10 cellular contexts compared by ENCODE assay signal in genomic region chr20:64037498-64038213, GRCh38. TPM values are rescaled to one million over a fixed set of nuclear protein-coding genes. Genes with fewer than 3 reads are reported as not detected.
A peak's percentile ranks its signal among the peaks of the same experiment; 100 is the strongest.
DNase-seq lines count a peak whose midpoint lies in the region; ATAC-seq, FAIRE-seq and TF ChIP-seq lines count a peak whose summit lies in the region.
"Had no signal": no experiment of that assay in that cellular context is flagged by ENCODE, and none has a peak within 500 bp of the region (broad histone marks: within the 10 kb centered on the region; RNA-seq: fewer than 3 reads in every experiment).

No MANE protein-coding gene starts in this region.

- POLR2A ChIA-PET in endothelial cell of umbilical vein (lab: Charles Lee) = interaction anchor here (1.8 to 2.3 kb wide), 3 partner anchors 16 to 25 kb away, joined by 6 to 21 read pairs (median 6); partner anchors contain the start of gene TCEA2

- dilution Hi-C loops in endothelial cell of umbilical vein (cut with MboI; ENCODE audit: extremely low pct_ligation_motif_present, low sequenced_read_pairs) = no loop called here

- no peaks in the 10 kb centered on the region for H4K20me1 ChIP-seq in endothelial cell of umbilical vein (replicated peaks; ENCODE audit: control insufficient read depth, extremely low read depth, insufficient read depth, low read length)

- H3K36me3 ChIP-seq in heart right ventricle (peaks cover 0 to 27% (median 18%) of the 10 kb centered on the region in 9 donors), RWPE2 (ENCODE audit: low read depth) (peaks cover 6% of the 10 kb centered on the region; the same call in 1 of the 2 replicates), endothelial cell of umbilical vein (ENCODE audit: control insufficient read depth in 2 of 2, extremely low read depth in 1 of 2, insufficient read depth in 2 of 2, low read length in 2 of 2) (peaks cover 0 to 4% of the 10 kb centered on the region in 2 experiments), upper lobe of left lung (peaks cover under 1 to 30% (median 19%) of the 10 kb centered on the region in 4 donors), uterus (no peaks in the 10 kb centered on the region)

- H3K9me3 ChIP-seq in heart right ventricle = no peaks in the 10 kb centered on the region
- no peaks in the 10 kb centered on the region for H3K9me3 ChIP-seq in RWPE2 (ENCODE audit: severe bottlenecking)
- H3K9me3 ChIP-seq in endothelial cell of umbilical vein (replicated peaks; ENCODE audit: control insufficient read depth, insufficient read depth, low read length) = no peaks in the 10 kb centered on the region
- no peaks in the 10 kb centered on the region for H3K9me3 ChIP-seq in upper lobe of left lung
- no peaks in the 10 kb centered on the region for H3K9me3 ChIP-seq in uterus

- H3K9ac ChIP-seq in endothelial cell of umbilical vein (replicated peaks; ENCODE audit: extremely low read depth, insufficient read depth, low read length) = no peak overlapping the region

- TF ChIP-seq CTCF in heart right ventricle (IDR thresholded peaks at IDR 0.05) = no peak
- no peak for TF ChIP-seq CTCF in RWPE2 (IDR thresholded peaks at IDR 0.05; ENCODE audit: poor library complexity, severe bottlenecking)
- no peak for TF ChIP-seq CTCF in endothelial cell of umbilical vein (IDR thresholded peaks at IDR 0.05; ENCODE audit: extremely low read depth in 1 of 2, insufficient read depth in 1 of 2, low read depth in 1 of 2, low read length in 2 of 2)
- no peak for TF ChIP-seq CTCF in upper lobe of left lung (IDR thresholded peaks at IDR 0.05)
- no peak for TF ChIP-seq CTCF in uterus (IDR thresholded peaks at IDR 0.05)

- no peak for TF ChIP-seq EP300 in upper lobe of left lung (IDR thresholded peaks at IDR 0.05)

- CTCF ChIA-PET in endothelial cell of umbilical vein (lab: Charles Lee) = interaction anchor here (0.7 to 7.5 kb wide), 16 partner anchors 10 to 541 kb away, joined by 3 to 412 read pairs (median 9); partner anchors contain the start of genes LKAAEAR1, OPRL1, PRPF6 and PTK6

- peak overlapping the region in 8 of 10 donors; percentile 80 to 96 (median 85) for H3K27ac ChIP-seq in heart right ventricle
- H3K27ac ChIP-seq in RWPE2 (ENCODE audit: poor library complexity, severe bottlenecking) = no peak overlapping the region
- H3K27ac ChIP-seq in endothelial cell of umbilical vein (ENCODE audit: insufficient read depth, low read depth, low read length) = no peak overlapping the region
- peak overlapping the region in 2 of 4 donors; percentile 88 to 89 for H3K27ac ChIP-seq in upper lobe of left lung
- no peak overlapping the region for H3K27ac ChIP-seq in uterus

- H3K4me1 ChIP-seq in heart right ventricle (peaks cover 17 to 68% (median 56%) of the 10 kb centered on the region in 9 donors), RWPE2 (ENCODE audit: insufficient read depth, poor library complexity, severe bottlenecking) (no peaks in the 10 kb centered on the region), endothelial cell of umbilical vein (ENCODE audit: control insufficient read depth, extremely low read depth, insufficient read depth, low read length) (peaks cover 40% of the 10 kb centered on the region), upper lobe of left lung (peaks cover 45 to 54% (median 49%) of the 10 kb centered on the region in 4 donors), uterus (peaks cover 0 to 22% of the 10 kb centered on the region in 2 donors)

- no peaks in the 10 kb centered on the region for H3K79me2 ChIP-seq in endothelial cell of umbilical vein (ENCODE audit: control insufficient read depth, insufficient read depth, low read length)

- H3K4me3 ChIP-seq in heart right ventricle (peak overlapping the region in 9 of 10 donors; percentile 30 to 66 (median 58)), RWPE2 (ENCODE audit: severe bottlenecking) (peak overlapping the region; percentile 35), endothelial cell of umbilical vein (replicated peaks in 1 of 3; ENCODE audit: insufficient read depth in 1 of 3, low read depth in 1 of 3, low read length in 3 of 3) (peak overlapping the region in 2 of 3 experiments; percentile 10 to 65), upper lobe of left lung (peak overlapping the region in 3 of 4 donors; percentile 49 to 58 (median 53)), uterus (no peak overlapping the region)

- intact Hi-C loops in heart right ventricle (cut with DNase I) (loop anchor here in 9 of 10 donors (2.0 to 10.0 kb wide), 6 partner anchors 19 to 87 kb away; partner anchors contain the start of gene PRPF6 (in 4 of the 9)), left ventricle myocardium superior (cut with micrococcal nuclease) (no loop called here), endothelial cell of umbilical vein (cut with micrococcal nuclease) (no loop called here), uterus (cut with DNase I; ENCODE audit: low total_unique reads) (no loop called here)

- H3K27me3 ChIP-seq in heart right ventricle (peaks cover 3 to 68% (median 56%) of the 10 kb centered on the region in 7 donors), RWPE2 (ENCODE audit: insufficient read depth, poor library complexity, severe bottlenecking) (peaks cover 14% of the 10 kb centered on the region), endothelial cell of umbilical vein (ENCODE audit: control insufficient read depth in 2 of 2, insufficient read depth in 2 of 2, low read length in 2 of 2) (no peaks in the 10 kb centered on the region), upper lobe of left lung (peaks cover 0 to 31% (median 12%) of the 10 kb centered on the region in 4 donors), uterus (peaks cover 0 to 42% of the 10 kb centered on the region in 2 donors)

- no peak overlapping the region for H2AFZ ChIP-seq in endothelial cell of umbilical vein (ENCODE audit: low read depth, low read length)

- no peak for ATAC-seq in heart right ventricle
- ATAC-seq in left ventricle myocardium superior = no peak
- ATAC-seq in RWPE2 (ENCODE audit: low read depth) = peak; percentile 1
- ATAC-seq in upper lobe of left lung (ENCODE audit: low FRiP score in 2 of 2) = no peak
- ATAC-seq in HG03565 (IDR thresholded peaks at IDR 0.05; ENCODE audit: unreplicated experiment) = no peak

- no TSS peak for BruUV-seq in endothelial cell of umbilical vein (replicated peaks; lab: Mats Ljungman, UMichigan)

- no peaks in the 10 kb centered on the region for H3K9me1 ChIP-seq in endothelial cell of umbilical vein (replicated peaks; ENCODE audit: control insufficient read depth, extremely low read depth, insufficient read depth, low read length)

- peak overlapping the region; percentile 19 for H3K4me2 ChIP-seq in endothelial cell of umbilical vein (ENCODE audit: insufficient read depth, low read length)

- FAIRE-seq in endothelial cell of umbilical vein (lab: Jason Lieb, UNC) = no peak
- FAIRE-seq: G401.6, islet of Langerhans had no signal

- DNase-seq in heart right ventricle = no peak
- DNase-seq in left ventricle myocardium superior = no peak
- no peak for DNase-seq in RWPE2 (ENCODE audit: low spot score)
- DNase-seq in endothelial cell of umbilical vein (ENCODE audit: low read depth, low spot score) = no peak
- DNase-seq in upper lobe of left lung = peak in 1 of 2 donors; percentile 85
- no peak for DNase-seq in uterus
- DNase-seq in middle frontal gyrus (ENCODE audit: extremely low spot score, low spot score) = no peak

- WGBS in heart right ventricle, 2 donors = 8 to 11% methylated on average over 36 of the region's 36 CpGs
- WGBS in upper lobe of left lung, 2 donors = 14% methylated on average over 24 to 25 of the region's 36 CpGs

- TF ChIP-seq POLR2A in endothelial cell of umbilical vein (IDR thresholded peaks at IDR 0.05; ENCODE audit: low read depth, low read length) (no peak), upper lobe of left lung (IDR thresholded peaks at IDR 0.05) (no peak), uterus (IDR thresholded peaks at IDR 0.05) (no peak)

RNA-seq across cellular contexts. Expression of gene C20orf204, which starts 1.7 kb away (rescaled TPM):
- under 1 TPM; 0.11 to 0.86 (median 0.39) TPM for total RNA-seq in heart right ventricle
- polyA plus RNA-seq in heart right ventricle = under 1 TPM; 0.49 to 0.88 TPM
- total RNA-seq in left ventricle myocardium superior = 0.35 TPM
- total RNA-seq in endothelial cell of umbilical vein = 5.8 and 6.0 TPM in 2 replicates
- 2.8 and 4.5 TPM in 2 replicates for polyA plus RNA-seq in endothelial cell of umbilical vein
- polyA plus RNA-seq in endothelial cell of umbilical vein (2011; cell fraction: cytosol; rRNA removed) = 0.79 and 1.2 TPM in 2 replicates
- 2.4 and 2.8 TPM in 2 replicates for polyA plus RNA-seq in endothelial cell of umbilical vein (2011; cell fraction: nucleus; rRNA removed)
- 0.66 and 1.6 TPM in 2 replicates for polyA plus RNA-seq in endothelial cell of umbilical vein (2012)
- polyA minus RNA-seq in endothelial cell of umbilical vein = 1.0 and 1.5 TPM in 2 replicates
- 1.7 TPM for polyA minus RNA-seq in endothelial cell of umbilical vein (2011; cell fraction: cytosol; rRNA and poly(A)+ RNA removed)
- 2.2 and 4.4 TPM in 2 replicates for polyA minus RNA-seq in endothelial cell of umbilical vein (2011; cell fraction: nucleus; rRNA and poly(A)+ RNA removed)
- total RNA-seq in upper lobe of left lung = 1 to 10 TPM in 4 of 6 donors, under 1 TPM in 2; 0.44 to 2.3 (median 1.7) TPM
- 1 to 10 TPM in 2 of 4 donors, under 1 TPM in 1, not detected in 1; 0.26 to 2.9 (median 1.9) TPM for total RNA-seq in uterus

RNA-seq across cellular contexts. Expression of gene SOX18, which starts 11.8 kb away (rescaled TPM):
- 100 to 1,000 TPM in 1 of 10 donors, 10 to 100 TPM in 9; 23.5 to 129 (median 51.9) TPM for total RNA-seq in heart right ventricle
- 10 to 100 TPM; 37.2 to 60.0 TPM for polyA plus RNA-seq in heart right ventricle
- total RNA-seq in left ventricle myocardium superior = 36.8 TPM
- 175 and 211 TPM in 2 replicates for total RNA-seq in endothelial cell of umbilical vein
- polyA plus RNA-seq in endothelial cell of umbilical vein = 20.9 and 21.8 TPM in 2 replicates
- 10.8 and 19.2 TPM in 2 replicates for polyA plus RNA-seq in endothelial cell of umbilical vein (2011; cell fraction: cytosol; rRNA removed)
- polyA plus RNA-seq in endothelial cell of umbilical vein (2011; cell fraction: nucleus; rRNA removed) = 9.0 and 10.9 TPM in 2 replicates
- 23.0 and 49.2 TPM in 2 replicates for polyA plus RNA-seq in endothelial cell of umbilical vein (2012)
- 3.7 and 6.5 TPM in 2 replicates for polyA minus RNA-seq in endothelial cell of umbilical vein
- 2.9 TPM for polyA minus RNA-seq in endothelial cell of umbilical vein (2011; cell fraction: cytosol; rRNA and poly(A)+ RNA removed)
- 4.4 and 13.0 TPM in 2 replicates for polyA minus RNA-seq in endothelial cell of umbilical vein (2011; cell fraction: nucleus; rRNA and poly(A)+ RNA removed)
- 100 to 1,000 TPM in 1 of 6 donors, 10 to 100 TPM in 4, 1 to 10 TPM in 1; 6.3 to 138 (median 37.7) TPM for total RNA-seq in upper lobe of left lung
- total RNA-seq in uterus = 100 to 1,000 TPM in 1 of 4 donors, 10 to 100 TPM in 2, 1 to 10 TPM in 1; 6.7 to 116 (median 19.1) TPM

RNA-seq across cellular contexts. Expression of gene TCEA2, which starts 25.3 kb away (rescaled TPM):
- total RNA-seq in heart right ventricle = 10 to 100 TPM; 40.8 to 51.0 (median 44.9) TPM
- polyA plus RNA-seq in heart right ventricle = 10 to 100 TPM; 35.0 to 54.9 TPM
- total RNA-seq in left ventricle myocardium superior = 35.6 TPM
- 65.5 and 71.3 TPM in 2 replicates for total RNA-seq in endothelial cell of umbilical vein
- polyA plus RNA-seq in endothelial cell of umbilical vein = 53.1 and 56.0 TPM in 2 replicates
- 37.0 and 47.4 TPM in 2 replicates for polyA plus RNA-seq in endothelial cell of umbilical vein (2011; cell fraction: cytosol; rRNA removed)
- polyA plus RNA-seq in endothelial cell of umbilical vein (2011; cell fraction: nucleus; rRNA removed) = 97.1 and 136 TPM in 2 replicates
- 46.9 and 80.2 TPM in 2 replicates for polyA plus RNA-seq in endothelial cell of umbilical vein (2012)
- polyA minus RNA-seq in endothelial cell of umbilical vein = 24.5 and 35.3 TPM in 2 replicates
- 19.4 TPM for polyA minus RNA-seq in endothelial cell of umbilical vein (2011; cell fraction: cytosol; rRNA and poly(A)+ RNA removed)
- polyA minus RNA-seq in endothelial cell of umbilical vein (2011; cell fraction: nucleus; rRNA and poly(A)+ RNA removed) = 15.8 and 34.4 TPM in 2 replicates
- 10 to 100 TPM; 21.7 to 56.0 (median 28.4) TPM for total RNA-seq in upper lobe of left lung
- total RNA-seq in uterus = 10 to 100 TPM; 21.5 to 75.4 (median 27.2) TPM

RNA-seq across cellular contexts. Expression of gene RGS19, which starts 41.7 kb away (rescaled TPM):
- 10 to 100 TPM in 1 of 10 donors, 1 to 10 TPM in 9; 1.8 to 13.1 (median 3.3) TPM for total RNA-seq in heart right ventricle
- polyA plus RNA-seq in heart right ventricle = 1 to 10 TPM; 4.5 to 6.4 TPM
- total RNA-seq in left ventricle myocardium superior = 5.4 TPM
- 27.8 and 28.3 TPM in 2 replicates for total RNA-seq in endothelial cell of umbilical vein
- polyA plus RNA-seq in endothelial cell of umbilical vein = 33.7 and 69.6 TPM in 2 replicates
- polyA plus RNA-seq in endothelial cell of umbilical vein (2011; cell fraction: cytosol; rRNA removed) = 21.3 and 30.8 TPM in 2 replicates
- 12.0 and 13.9 TPM in 2 replicates for polyA plus RNA-seq in endothelial cell of umbilical vein (2011; cell fraction: nucleus; rRNA removed)
- polyA plus RNA-seq in endothelial cell of umbilical vein (2012) = 24.7 and 27.7 TPM in 2 replicates
- 14.0 and 19.0 TPM in 2 replicates for polyA minus RNA-seq in endothelial cell of umbilical vein
- polyA minus RNA-seq in endothelial cell of umbilical vein (2011; cell fraction: cytosol; rRNA and poly(A)+ RNA removed) = 16.2 TPM
- polyA minus RNA-seq in endothelial cell of umbilical vein (2011; cell fraction: nucleus; rRNA and poly(A)+ RNA removed) = 4.2 and 5.7 TPM in 2 replicates
- total RNA-seq in upper lobe of left lung = 10 to 100 TPM; 21.5 to 70.8 (median 55.6) TPM
- 10 to 100 TPM in 1 of 4 donors, 1 to 10 TPM in 3; 4.6 to 38.8 (median 6.7) TPM for total RNA-seq in uterus

RNA-seq across cellular contexts. Expression of gene OPRL1, which starts 42.2 kb away (rescaled TPM):
- 1 to 10 TPM in 1 of 10 donors, under 1 TPM in 9; 0.27 to 1.3 (median 0.42) TPM for total RNA-seq in heart right ventricle
- under 1 TPM; 0.19 to 0.29 TPM for polyA plus RNA-seq in heart right ventricle
- 0.27 TPM for total RNA-seq in left ventricle myocardium superior
- 1.9 and 2.2 TPM in 2 replicates for total RNA-seq in endothelial cell of umbilical vein
- 2.0 and 2.6 TPM in 2 replicates for polyA plus RNA-seq in endothelial cell of umbilical vein
- 1.3 and 1.8 TPM in 2 replicates for polyA plus RNA-seq in endothelial cell of umbilical vein (2011; cell fraction: cytosol; rRNA removed)
- 1.8 and 2.3 TPM in 2 replicates for polyA plus RNA-seq in endothelial cell of umbilical vein (2011; cell fraction: nucleus; rRNA removed)
- 2.3 and 5.2 TPM in 2 replicates for polyA plus RNA-seq in endothelial cell of umbilical vein (2012)
- polyA minus RNA-seq in endothelial cell of umbilical vein = 2.3 and 3.7 TPM in 2 replicates
- polyA minus RNA-seq in endothelial cell of umbilical vein (2011; cell fraction: cytosol; rRNA and poly(A)+ RNA removed) = not detected
- 0.43 and 0.91 TPM in 2 replicates for polyA minus RNA-seq in endothelial cell of umbilical vein (2011; cell fraction: nucleus; rRNA and poly(A)+ RNA removed)
- 1 to 10 TPM; 1.7 to 3.1 (median 2.6) TPM for total RNA-seq in upper lobe of left lung
- 1 to 10 TPM in 1 of 4 donors, under 1 TPM in 2, not detected in 1; 0.51 to 1.9 (median 0.64) TPM for total RNA-seq in uterus

Comparison
In these comparisons a context has a peak if more than half of its experiments do, and no peak if none do; other contexts are left out.
1. intact Hi-C loops: an anchor here in heart right ventricle (2.0 to 10.0 kb wide); none called in left ventricle myocardium superior, endothelial cell of umbilical vein and uterus.
2. H3K27ac ChIP-seq: peak in heart right ventricle (8 of 10); none in RWPE2 (single experiment), endothelial cell of umbilical vein (single experiment) and uterus (0 of 2).
3. H3K4me3 ChIP-seq: peak in heart right ventricle (9 of 10), RWPE2 (single experiment), endothelial cell of umbilical vein (2 of 3) and upper lobe of left lung (3 of 4); none in uterus (0 of 2).